Comparison of ENCODE assay signal across 28 cellular contexts in genomic region chr12:128989287-128989686, GRCh38.
"Had no signal": no experiment of that assay in that cellular context is flagged by ENCODE, and none has a peak within 500 bp of the region (broad histone marks: within the 10 kb centered on the region; RNA-seq: fewer than 3 reads in every experiment).

No MANE protein-coding gene starts in this region.

- H3K4me3 Mint-ChIP-seq: stimulated activated effector memory CD8-positive, alpha-beta T cell treated with anti-CD3 and anti-CD28 coated beads, Interleukin-12 subunit alpha, Interleukin-12 subunit beta, amount 100 ng/mL, for 72 hours; stimulated activated memory B cell treated with anti-CD40 and anti-IgM and Interleukin-4, amounts not matched to agents 10 μg/mL and 1 μg/mL and 100 μg/mL, for 72 hours; stimulated activated naive B cell treated with anti-CD40 and anti-IgM and Interleukin-4, amounts not matched to agents 10 μg/mL and 1 μg/mL and 100 μg/mL, for 72 hours; stimulated activated naive CD8-positive, alpha-beta T cell treated with anti-CD3 and anti-CD28 coated beads, Interleukin-15, amount 100 ng/mL, for 72 hours; stimulated activated naive CD8-positive, alpha-beta T cell treated with anti-CD3 and anti-CD28 coated beads, Interleukin-15, Interleukin-2, amounts not matched to agents 100 ng/mL and 50 ng/mL, for 24 hours; type B pancreatic cell had no signal

- H3K9me3 Mint-ChIP-seq: stimulated activated effector memory CD8-positive, alpha-beta T cell treated with anti-CD3 and anti-CD28 coated beads, Interleukin-12 subunit alpha, Interleukin-12 subunit beta, amount 100 ng/mL, for 72 hours; stimulated activated memory B cell treated with anti-CD40 and anti-IgM and Interleukin-4, amounts not matched to agents 10 μg/mL and 1 μg/mL and 100 μg/mL, for 72 hours; stimulated activated naive B cell treated with anti-CD40 and anti-IgM and Interleukin-4, amounts not matched to agents 10 μg/mL and 1 μg/mL and 100 μg/mL, for 72 hours; stimulated activated naive CD8-positive, alpha-beta T cell treated with anti-CD3 and anti-CD28 coated beads, Interleukin-15, amount 100 ng/mL, for 72 hours; type B pancreatic cell had no signal

- H3K27me3 Mint-ChIP-seq: stimulated activated naive CD8-positive, alpha-beta T cell treated with anti-CD3 and anti-CD28 coated beads, Interleukin-15, Interleukin-2, amounts not matched to agents 100 ng/mL and 50 ng/mL, for 24 hours had no signal

- H3K27me3 ChIP-seq: stomach, suprapubic skin, testis, thyroid gland, tibial artery, tibial nerve, transverse colon, upper lobe of left lung, upper lobe of right lung, uterus, vagina had no signal

- H3K4me1 ChIP-seq: stomach, suprapubic skin, testis, thyroid gland, tibial artery, tibial nerve, transverse colon, upper lobe of left lung, upper lobe of right lung, uterus, vagina had no signal

- FAIRE-seq: urothelium cell line had no signal

- H3K4me3 ChIP-seq: stomach, suprapubic skin, testis, thoracic aorta, thyroid gland, tibial artery, tibial nerve, transverse colon, upper lobe of left lung, upper lobe of right lung, uterus, vagina had no signal

- H3K9me3 ChIP-seq: suprapubic skin, testis, thoracic aorta, thyroid gland, transverse colon, upper lobe of right lung, uterus, vagina had no signal

- DNase-seq: stimulated activated CD4-positive, alpha-beta T cell treated with anti-CD3 and anti-CD28 coated beads, Interleukin-2, amount 100 ng/mL, for 48 hours; stimulated activated CD4-positive, alpha-beta T cell treated with anti-CD3 and anti-CD28 coated beads, Interleukin-4, amount 100 ng/mL, for 1 hour; stimulated activated CD4-positive, alpha-beta T cell treated with anti-CD3 and anti-CD28 coated beads, Interleukin-4, amount 100 ng/mL, for 24 hours; stimulated activated CD4-positive, alpha-beta T cell treated with anti-CD3 and anti-CD28 coated beads, Interleukin-4, amount 100 ng/mL, for 4 hours; stimulated activated CD8-positive, alpha-beta memory T cell treated with anti-CD3 and anti-CD28 coated beads, Interleukin-4, amount 100 ng/mL, for 48 hours; stimulated activated naive B cell treated with anti-CD40 and anti-IgM and Interleukin-4, amounts not matched to agents 10 μg/mL and 1 μg/mL and 100 μg/mL, for 72 hours; stimulated activated naive CD4-positive, alpha-beta T cell; stimulated activated naive CD4-positive, alpha-beta T cell treated with Interleukin-2 at 50 U/mL for 16 hours; stimulated activated naive CD8-positive, alpha-beta T cell treated with anti-CD3 and anti-CD28 coated beads, Interleukin-15, amount 100 ng/mL, for 72 hours; stimulated activated naive CD8-positive, alpha-beta T cell treated with anti-CD3 and anti-CD28 coated beads, Interleukin-15, Interleukin-2, amounts not matched to agents 100 U/mL and 50 U/mL, for 24 hours; stomach; substantia nigra; testis; thyroid gland; tibial artery; transverse colon; upper lobe of left lung; upper lobe of right lung; uterus had no signal

- H3K36me3 ChIP-seq: stomach, suprapubic skin, thoracic aorta, thyroid gland, tibial artery, tibial nerve, transverse colon, upper lobe of left lung, upper lobe of right lung, uterus, vagina had no signal

- H3K36me3 Mint-ChIP-seq: stimulated activated effector memory CD8-positive, alpha-beta T cell treated with anti-CD3 and anti-CD28 coated beads, Interleukin-12 subunit alpha, Interleukin-12 subunit beta, amount 100 ng/mL, for 72 hours; stimulated activated memory B cell treated with anti-CD40 and anti-IgM and Interleukin-4, amounts not matched to agents 10 μg/mL and 1 μg/mL and 100 μg/mL, for 72 hours; stimulated activated naive B cell treated with anti-CD40 and anti-IgM and Interleukin-4, amounts not matched to agents 10 μg/mL and 1 μg/mL and 100 μg/mL, for 72 hours; type B pancreatic cell had no signal

- H3K27ac ChIP-seq: stomach, suprapubic skin, testis, thoracic aorta, thyroid gland, tibial artery, tibial nerve, transverse colon, upper lobe of left lung, upper lobe of right lung, uterus, vagina had no signal

- ATAC-seq: stimulated activated effector memory CD8-positive, alpha-beta T cell treated with anti-CD3 and anti-CD28 coated beads, Interleukin-12 subunit alpha, Interleukin-12 subunit beta, amount 100 ng/mL, for 72 hours; stimulated activated memory B cell treated with anti-CD40 and anti-IgM and Interleukin-4, amounts not matched to agents 10 μg/mL and 1 μg/mL and 100 μg/mL, for 72 hours; stimulated activated naive B cell treated with anti-CD40 and anti-IgM and Interleukin-4, amounts not matched to agents 10 μg/mL and 1 μg/mL and 100 μg/mL, for 72 hours; stimulated activated naive CD8-positive, alpha-beta T cell treated with anti-CD3 and anti-CD28 coated beads, Interleukin-15, amount 100 ng/mL, for 72 hours; stimulated activated naive CD8-positive, alpha-beta T cell treated with anti-CD3 and anti-CD28 coated beads, Interleukin-15, Interleukin-2, amounts not matched to agents 100 U/mL and 50 U/mL, for 24 hours; upper lobe of right lung had no signal

- H3K27ac Mint-ChIP-seq: stimulated activated effector memory CD8-positive, alpha-beta T cell treated with anti-CD3 and anti-CD28 coated beads, Interleukin-12 subunit alpha, Interleukin-12 subunit beta, amount 100 ng/mL, for 72 hours; stimulated activated memory B cell treated with anti-CD40 and anti-IgM and Interleukin-4, amounts not matched to agents 10 μg/mL and 1 μg/mL and 100 μg/mL, for 72 hours; stimulated activated naive B cell treated with anti-CD40 and anti-IgM and Interleukin-4, amounts not matched to agents 10 μg/mL and 1 μg/mL and 100 μg/mL, for 72 hours; stimulated activated naive CD8-positive, alpha-beta T cell treated with anti-CD3 and anti-CD28 coated beads, Interleukin-15, Interleukin-2, amounts not matched to agents 100 ng/mL and 50 ng/mL, for 24 hours; type B pancreatic cell had no signal

- H3K4me1 Mint-ChIP-seq: stimulated activated effector memory CD8-positive, alpha-beta T cell treated with anti-CD3 and anti-CD28 coated beads, Interleukin-12 subunit alpha, Interleukin-12 subunit beta, amount 100 ng/mL, for 72 hours; stimulated activated memory B cell treated with anti-CD40 and anti-IgM and Interleukin-4, amounts not matched to agents 10 μg/mL and 1 μg/mL and 100 μg/mL, for 72 hours; stimulated activated naive B cell treated with anti-CD40 and anti-IgM and Interleukin-4, amounts not matched to agents 10 μg/mL and 1 μg/mL and 100 μg/mL, for 72 hours; stimulated activated naive CD8-positive, alpha-beta T cell treated with anti-CD3 and anti-CD28 coated beads, Interleukin-15, amount 100 ng/mL, for 72 hours had no signal
